In genomic region chr3:172490198-172490669, GRCh38 we compare ENCODE assay signal across 8 cellular contexts. TPM values are rescaled to one million over a fixed set of nuclear protein-coding genes. Genes with fewer than 3 reads are reported as not detected.
DNase-seq lines count a peak whose midpoint lies in the region; ATAC-seq and TF ChIP-seq lines count a peak whose summit lies in the region.
"Not testable (repeated sequence)": the region's sequence is repeated elsewhere in the genome, so short reads cannot be mapped to it uniquely, and the experiment has no call there.

No MANE protein-coding gene starts in this region.

- H3K9me3 Mint-ChIP-seq in nephron progenitor cell, result peaks cover 27% of the 10 kb centered on the region
- not testable (repeated sequence) for H3K9me3 Mint-ChIP-seq in stimulated activated memory B cell treated with anti-CD40 and anti-IgM and Interleukin-4, amounts not matched to agents 10 μg/mL and 1 μg/mL and 100 μg/mL, for 72 hours

- not testable (repeated sequence) for H3K27ac ChIP-seq in HCT116 (ENCODE audit: low read depth, low read length)

- not testable (repeated sequence) for H3K36me3 Mint-ChIP-seq in nephron progenitor cell (ENCODE audit: low read depth); stimulated activated memory B cell treated with anti-CD40 and anti-IgM and Interleukin-4, amounts not matched to agents 10 μg/mL and 1 μg/mL and 100 μg/mL, for 72 hours

- not testable (repeated sequence) for H3K79me2 ChIP-seq in HCT116 (ENCODE audit: insufficient read depth, low read length)

- not testable (repeated sequence) for H3K9me3 ChIP-seq in HCT116 (ENCODE audit: control insufficient read depth in 1 of 2, insufficient read depth in 1 of 2, low read depth in 1 of 2, low read length in 2 of 2)

- CTCF ChIA-PET in HCT116 (lab: Charles Lee), result not testable (repeated sequence)

- DNase-seq in DMS153 treated with DMSO at 0.1 percent for 48 hours (lab: John Stamatoyannopoulos, UW; ENCODE audit: unreplicated experiment), result peak; percentile 60
- peak; percentile 48 for DNase-seq in HCT116 (ENCODE audit: low read depth, low spot score)
- peak; percentile 45 for DNase-seq in NCI-H1092 treated with DMSO at 0.1 percent for 48 hours (lab: John Stamatoyannopoulos, UW)
- DNase-seq in SKM-1 (lab: John Stamatoyannopoulos, UW; ENCODE audit: unreplicated experiment), result peak; percentile 65
- DNase-seq in activated gamma-delta T cell treated with Interleukin-2 at 50 U/mL for 16 hours, result peak; percentile 80
- peak; percentile 51 for DNase-seq in fibroblast of the conjunctiva (ENCODE audit: low read depth)
- DNase-seq in nephron progenitor cell, result peak; percentile 66

- POLR2A ChIA-PET in HCT116 (lab: Charles Lee), result not testable (repeated sequence)

- peak; percentile 69 to 85 (median 71) for TF ChIP-seq CTCF in HCT116 (IDR thresholded peaks at IDR 0.05 in 2 of 3, conservative IDR thresholded peaks at IDR 0.05 in 1 of 3; ENCODE audit: borderline replicate concordance in 1 of 3, insufficient read depth in 1 of 3, low read depth in 2 of 3, low read length in 2 of 3)
- TF ChIP-seq CTCF in nephron progenitor cell (IDR thresholded peaks at IDR 0.05), result peak; percentile 76

- not testable (repeated sequence) for H3K4me1 ChIP-seq in HCT116 (ENCODE audit: control insufficient read depth in 1 of 2, insufficient read depth in 2 of 2, low read length in 2 of 2)

- not testable (repeated sequence) for TF ChIP-seq POLR2A in HCT116 (IDR thresholded peaks at IDR 0.05; ENCODE audit: borderline replicate concordance, extremely low read depth, insufficient read depth, insufficient read length)

- not testable (repeated sequence) for H3K9me2 ChIP-seq in HCT116 (ENCODE audit: insufficient read depth)

- TF ChIP-seq RAD21 in HCT116 (IDR thresholded peaks at IDR 0.05; ENCODE audit: low read depth), result peak; percentile 82

- intact Hi-C loops in HCT116 (cut with micrococcal nuclease), result loop anchor here (1.0 to 2.0 kb wide), 3 partner anchors 106 to 176 kb away; no protein-coding TSS in a partner anchor

- not testable (repeated sequence) for H3K27ac Mint-ChIP-seq in nephron progenitor cell; stimulated activated memory B cell treated with anti-CD40 and anti-IgM and Interleukin-4, amounts not matched to agents 10 μg/mL and 1 μg/mL and 100 μg/mL, for 72 hours

- H3K4me2 ChIP-seq in HCT116 (ENCODE audit: low read length), result not testable (repeated sequence)

- H4K20me1 ChIP-seq in HCT116 (ENCODE audit: insufficient read depth), result not testable (repeated sequence)

- peak; percentile 73 for ATAC-seq in HCT116
- ATAC-seq in stimulated activated memory B cell treated with anti-CD40 and anti-IgM and Interleukin-4, amounts not matched to agents 10 μg/mL and 1 μg/mL and 100 μg/mL, for 72 hours, result peak; percentile 47

- H3K27me3 ChIP-seq in HCT116 (ENCODE audit: insufficient read depth, low read length), result not testable (repeated sequence)

- not testable (repeated sequence) for H3K4me3 Mint-ChIP-seq in nephron progenitor cell; stimulated activated memory B cell treated with anti-CD40 and anti-IgM and Interleukin-4, amounts not matched to agents 10 μg/mL and 1 μg/mL and 100 μg/mL, for 72 hours

- H2AFZ ChIP-seq in HCT116 (ENCODE audit: low read depth, low read length, poor library complexity, severe bottlenecking), result peak overlapping the region; percentile 75

- not testable (repeated sequence) for H3K27me3 Mint-ChIP-seq in nephron progenitor cell (ENCODE audit: low read depth, poor library complexity)
- peaks cover 11% of the 10 kb centered on the region for H3K27me3 Mint-ChIP-seq in stimulated activated memory B cell treated with anti-CD40 and anti-IgM and Interleukin-4, amounts not matched to agents 10 μg/mL and 1 μg/mL and 100 μg/mL, for 72 hours

- H3K4me3 ChIP-seq in HCT116 (replicated peaks in 1 of 2; ENCODE audit: low read depth in 1 of 2, low read length in 2 of 2), result not testable (repeated sequence)

- not testable (repeated sequence) for H3K36me3 ChIP-seq in HCT116 (ENCODE audit: control insufficient read depth in 1 of 2, insufficient read depth in 2 of 2, low read length in 2 of 2)

- not testable (repeated sequence) for H3K9ac ChIP-seq in HCT116 (ENCODE audit: low read length)

- H3K4me1 Mint-ChIP-seq in nephron progenitor cell; stimulated activated memory B cell treated with anti-CD40 and anti-IgM and Interleukin-4, amounts not matched to agents 10 μg/mL and 1 μg/mL and 100 μg/mL, for 72 hours: not testable (repeated sequence)

- RAD21 ChIA-PET in HCT116 (lab: Charles Lee; ENCODE audit: low non-redundant PET in 1 of 2, low total read pairs in 2 of 2, uncharacterized antibody in 2 of 2, unreplicated experiment in 2 of 2), result not testable (repeated sequence)

- not testable (repeated sequence) for BruUV-seq in HCT116 (replicated peaks; lab: Mats Ljungman, UMichigan)

RNA-seq across cellular contexts. Expression of gene TNFSF10, which starts 33.0 kb away (rescaled TPM):
- 0.20 TPM for total RNA-seq in HCT116 (2021; ENCODE audit: unreplicated experiment)
- 0.27 TPM in 1 of 2 replicates, not detected in the other for polyA plus RNA-seq in HCT116 (2012)

RNA-seq across cellular contexts. Expression of gene GHSR, which starts 42.0 kb away (rescaled TPM):
- not detected for total RNA-seq in HCT116 (2021; ENCODE audit: unreplicated experiment)
- not detected in 2 replicates for polyA plus RNA-seq in HCT116 (2012)
